Comparison of ENCODE assay signal across 18 cellular contexts in the genomic region with DNA sequence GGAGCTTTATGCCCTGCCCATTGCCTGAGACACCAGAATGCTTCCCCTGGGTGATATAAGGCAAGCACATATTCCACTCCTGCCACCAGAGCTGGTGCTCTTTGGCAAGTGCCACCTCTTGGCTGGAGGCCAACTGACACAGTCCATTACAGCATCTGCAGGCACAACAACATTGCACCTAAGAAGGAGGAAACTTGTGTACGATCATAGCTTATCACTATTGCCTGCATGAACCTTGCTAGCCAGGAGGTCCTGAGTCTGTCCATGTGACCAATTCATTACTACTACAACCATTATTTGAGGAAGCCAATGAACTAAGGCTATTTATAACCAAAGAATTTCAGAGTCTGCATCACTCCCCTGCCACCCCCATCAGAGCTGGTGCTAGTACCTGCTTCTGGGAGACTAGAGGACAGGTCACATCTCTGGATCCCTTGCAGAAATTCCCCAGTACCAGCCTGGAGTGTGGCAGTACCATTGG.
A peak's percentile ranks its signal among the peaks of the same experiment; 100 is the strongest.
DNase-seq lines count a peak whose midpoint lies in the region; ATAC-seq, FAIRE-seq and TF ChIP-seq lines count a peak whose summit lies in the region.
"Had no signal": no experiment of that assay in that cellular context is flagged by ENCODE, and none has a peak within 500 bp of the region (broad histone marks: within the 10 kb centered on the region; RNA-seq: fewer than 3 reads in every experiment).

No MANE protein-coding gene starts in this region.

- H3K4me1 Mint-ChIP-seq in glutamatergic neuron (ENCODE audit: low read depth, unreplicated experiment) (no peaks in the 10 kb centered on the region), T-cell (peaks cover 0 to 6% (median 0%) of the 10 kb centered on the region in 3 donors)
- H3K4me1 Mint-ChIP-seq: neural progenitor cell had no signal

- H3K9me3 ChIP-seq in BE2C = no peaks in the 10 kb centered on the region
- no peaks in the 10 kb centered on the region for H3K9me3 ChIP-seq in HEK293 (ENCODE audit: control insufficient read depth, insufficient read depth, low read depth, low read length)
- H3K9me3 ChIP-seq in GM12878 (replicated peaks; ENCODE audit: control insufficient read depth, insufficient read depth, low read length) = no peaks in the 10 kb centered on the region; the same call in none of the 3 replicates
- H3K9me3 ChIP-seq in mucosa of descending colon = no peaks in the 10 kb centered on the region

- H2AFZ ChIP-seq in GM12878 (ENCODE audit: control insufficient read depth, low read depth, low read length) = no peak overlapping the region
- H2AFZ ChIP-seq: neural progenitor cell had no signal

- RAD21 ChIA-PET in GM12878 (lab: Charles Lee; ENCODE audit: unreplicated experiment) = interaction anchor here (0.9 to 1.3 kb wide), 2 partner anchors 18 to 119 kb away, joined by 3 read pairs; no protein-coding TSS in a partner anchor

- TF ChIP-seq POLR2A in GM12878 (IDR thresholded peaks at IDR 0.05; ENCODE audit: low read depth, low read length) = no peak

- 0% methylated on average over 1 of the region's 1 CpG for WGBS in GM12878 (ENCODE audit: insufficient coverage, insufficient replicate concordance, low lambda C conversion rate, missing lambda C conversion rate)

- no peaks in the 10 kb centered on the region for H4K20me1 ChIP-seq in GM12878 (ENCODE audit: control insufficient read depth, insufficient read depth)

- H3K36me3 ChIP-seq in BE2C (no peaks in the 10 kb centered on the region), HEK293 (ENCODE audit: control insufficient read depth in 2 of 2, insufficient read depth in 1 of 2, low read length in 2 of 2) (no peaks in the 10 kb centered on the region), GM12878 (ENCODE audit: control insufficient read depth in 2 of 2, insufficient read depth in 2 of 2, low read length in 1 of 2) (no peaks in the 10 kb centered on the region; a peak in 1 of 4 replicates), mucosa of descending colon (ENCODE audit: low read depth) (no peaks in the 10 kb centered on the region)
- H3K36me3 ChIP-seq: neural progenitor cell, upper lobe of left lung had no signal

- H3K4me1 ChIP-seq in BE2C = no peaks in the 10 kb centered on the region
- no peaks in the 10 kb centered on the region for H3K4me1 ChIP-seq in HEK293 (ENCODE audit: control insufficient read depth, insufficient read depth, low read length)
- peaks cover 30% of the 10 kb centered on the region for H3K4me1 ChIP-seq in GM12878 (ENCODE audit: control insufficient read depth, insufficient read depth, low read length)
- no peaks in the 10 kb centered on the region for H3K4me1 ChIP-seq in mucosa of descending colon (ENCODE audit: low read depth)
- H3K4me1 ChIP-seq: neural progenitor cell, upper lobe of left lung had no signal

- H3K79me2 ChIP-seq in GM12878 (ENCODE audit: control insufficient read depth, insufficient read depth, low read length) = no peaks in the 10 kb centered on the region

- peaks cover 2% of the 10 kb centered on the region for H3K27me3 Mint-ChIP-seq in glutamatergic neuron (ENCODE audit: unreplicated experiment)
- peaks cover 9 to 10% of the 10 kb centered on the region in 2 donors for H3K27me3 Mint-ChIP-seq in T-cell

- H3K4me3 Mint-ChIP-seq in glutamatergic neuron (ENCODE audit: unreplicated experiment) (no peak overlapping the region), T-cell (no peak overlapping the region)
- H3K4me3 Mint-ChIP-seq: activated naive CD4-positive, alpha-beta T cell treated with anti-CD3 and anti-CD28 coated beads for 36 hours; neural progenitor cell had no signal

- intact Hi-C loops in GM12878 (cut with micrococcal nuclease; ENCODE audit: unreplicated experiment) = no loop called here
- intact Hi-C loops in mucosa of descending colon (cut with DNase I, micrococcal nuclease) = no loop called here

- peak; percentile 3; the same call in 1 of the 3 replicates for ATAC-seq in GM12878
- ATAC-seq in mucosa of descending colon = peak; percentile 72
- ATAC-seq in SK-N-SH treated with all-trans-retinoic acid at 6 μM for 48 hours = no peak
- no peak for ATAC-seq in T-cell (replicated peaks in 1 of 4)
- ATAC-seq: Panc1 had no signal

- peak; percentile 35 for DNase-seq in BE2C
- no peak for DNase-seq in GM12878 (ENCODE audit: low read depth, low spot score)
- peak; percentile 60 to 70 (median 63) for DNase-seq in mucosa of descending colon
- DNase-seq in glutamatergic neuron = no peak
- DNase-seq in inferior parietal cortex (ENCODE audit: extremely low spot score) = no peak
- no peak for DNase-seq in T-cell
- DNase-seq: activated naive CD4-positive, alpha-beta T cell treated with anti-CD3 and anti-CD28 coated beads for 36 hours; AML-193; NCI-H1092 treated with DMSO at 0.1 percent for 48 hours; NCI-H510A; stimulated activated CD4-positive, alpha-beta T cell treated with anti-CD3 and anti-CD28 coated beads, Interleukin-4, amount 100 ng/mL, for 24 hours; upper lobe of left lung had no signal

- no peak overlapping the region for H3K9ac ChIP-seq in GM12878 (ENCODE audit: control insufficient read depth, insufficient read depth, low read length)
- H3K9ac ChIP-seq: neural progenitor cell had no signal

- H3K27ac Mint-ChIP-seq in glutamatergic neuron (ENCODE audit: unreplicated experiment) (no peak overlapping the region), T-cell (no peak overlapping the region)
- H3K27ac Mint-ChIP-seq: activated naive CD4-positive, alpha-beta T cell treated with anti-CD3 and anti-CD28 coated beads for 36 hours; neural progenitor cell had no signal

- H3K4me3 ChIP-seq in BE2C (ENCODE audit: low read depth, low read length) (no peak overlapping the region), HEK293 (ENCODE audit: low read depth, low read length) (no peak overlapping the region), GM12878 (no peak overlapping the region), mucosa of descending colon (no peak overlapping the region)
- H3K4me3 ChIP-seq: neural progenitor cell, upper lobe of left lung had no signal

- no peak for FAIRE-seq in GM12878 (lab: Jason Lieb, UNC)
- FAIRE-seq: H54 had no signal

- H3K36me3 Mint-ChIP-seq in glutamatergic neuron (ENCODE audit: unreplicated experiment) (no peaks in the 10 kb centered on the region), T-cell (peaks cover 5% of the 10 kb centered on the region)
- H3K36me3 Mint-ChIP-seq: IgD-negative memory B cell, neural progenitor cell had no signal

- no TSS peak for BruUV-seq in GM12878 (replicated peaks; lab: Mats Ljungman, UMichigan)

- CTCF ChIA-PET in HEK293 (lab: Yijun Ruan, JAX) (interaction anchor here (1.1 kb wide), 1 partner anchor 8 kb away, joined by 3 read pairs; no protein-coding TSS in a partner anchor), GM12878 (lab: Yijun Ruan, JAX) (interaction anchor here (1.6 to 5.2 kb wide), 3 partner anchors 14 to 110 kb away, joined by 3 to 46 read pairs (median 9); no protein-coding TSS in a partner anchor), T-cell (lab: Charles Lee) (interaction anchor here in 1 of 2 donors (0.5 kb wide), 1 partner anchor 787 kb away, joined by 3 read pairs; no protein-coding TSS in a partner anchor)

- POLR2A ChIA-PET in HEK293 (lab: Yijun Ruan, JAX) (no interaction called here), GM12878 (lab: Charles Lee) (no interaction called here), T-cell (lab: Charles Lee) (no interaction called here)

- H3K27ac ChIP-seq in HEK293 (ENCODE audit: extremely low read depth, low read depth, low read length) (no peak overlapping the region), GM12878 (ENCODE audit: control insufficient read depth, insufficient read depth) (no peak overlapping the region)
- H3K27ac ChIP-seq: neural progenitor cell, upper lobe of left lung had no signal

- no peak for TF ChIP-seq EP300 in GM12878 (IDR thresholded peaks at IDR 0.05; ENCODE audit: borderline replicate concordance in 1 of 2, control insufficient read depth in 1 of 2, low read depth in 2 of 2, low read length in 2 of 2)

- peaks cover 1% of the 10 kb centered on the region for H3K9me3 Mint-ChIP-seq in glutamatergic neuron (ENCODE audit: unreplicated experiment)
- H3K9me3 Mint-ChIP-seq in T-cell = peaks cover 7 to 12% (median 9%) of the 10 kb centered on the region in 3 donors

- no peak overlapping the region for H3K4me2 ChIP-seq in GM12878 (ENCODE audit: control insufficient read depth, insufficient read depth)
- H3K4me2 ChIP-seq: neural progenitor cell had no signal

- SMC1A ChIA-PET in GM12878 (lab: Charles Lee; ENCODE audit: uncharacterized antibody, unreplicated experiment) = interaction anchor here (0.8 to 5.0 kb wide), 4 partner anchors 8 to 38 kb away, joined by 3 to 32 read pairs (median 4); no protein-coding TSS in a partner anchor

- TF ChIP-seq CTCF in BE2C (IDR thresholded peaks at IDR 0.05; ENCODE audit: low read depth, low read length) (no peak), HEK293 (tag by site-specific recombination; IDR thresholded peaks at IDR 0.05) (0 out of 2 replicates have a peak, but pooled peaks have one; percentile 8), GM12878 (IDR thresholded peaks at IDR 0.05 in 2 of 3, conservative IDR thresholded peaks at IDR 0.05 in 1 of 3; ENCODE audit: control insufficient read depth in 2 of 3, extremely low read depth in 1 of 3, insufficient read depth in 1 of 3, low read depth in 3 of 3, low read length in 3 of 3) (no peak), mucosa of descending colon (IDR thresholded peaks at IDR 0.05) (no peak), glutamatergic neuron (IDR thresholded peaks at IDR 0.05; ENCODE audit: partially characterized antibody, unreplicated experiment) (no peak)

- H3K27me3 ChIP-seq in BE2C (no peaks in the 10 kb centered on the region), GM12878 (replicated peaks in 1 of 2; ENCODE audit: control insufficient read depth in 2 of 2, insufficient read depth in 2 of 2, low read length in 1 of 2) (no peaks in the 10 kb centered on the region)
- H3K27me3 ChIP-seq: neural progenitor cell, upper lobe of left lung had no signal

- no peak for TF ChIP-seq RAD21 in GM12878 (IDR thresholded peaks at IDR 0.05; ENCODE audit: insufficient read depth, low read depth, low read length)

- in situ Hi-C loops in GM12878 (cut with MboI) = no loop called here

TF ChIP-seq in HEK293, 187 proteins besides CTCF, POLR2A, EP300 and RAD21 (continues in another document):
- no peak for TF ChIP-seq ZNF560 (tag by site-specific recombination; IDR thresholded peaks at IDR 0.05; ENCODE audit: borderline replicate concordance)
- no peak for TF ChIP-seq ZNF341 (tag by site-specific recombination; IDR thresholded peaks at IDR 0.05; ENCODE audit: low read depth)

TF ChIP-seq in SK-N-SH treated with all-trans-retinoic acid at 6 μM for 48 hours, 23 proteins besides CTCF, POLR2A, EP300 and RAD21 (continues in another document):
- TF ChIP-seq ZNF8 (CRISPR knock-in tag; IDR thresholded peaks at IDR 0.05) (no peak), ZNF70 (CRISPR knock-in tag; IDR thresholded peaks at IDR 0.05) (no peak)

Comparison
In these comparisons a context has a peak if more than half of its experiments do, and no peak if none do; other contexts are left out.
1. DNase-seq: peak in BE2C (single experiment) and mucosa of descending colon (3 of 3); none in GM12878 (single experiment), glutamatergic neuron (single experiment), inferior parietal cortex (single experiment) and T-cell (0 of 34).
2. ATAC-seq: peak in GM12878 (single experiment) and mucosa of descending colon (single experiment); none in SK-N-SH treated with all-trans-retinoic acid at 6 μM for 48 hours (single experiment) and T-cell (0 of 4).